ENCODE assay signal across 33 cellular contexts in genomic region chr12:49603721-49604120, GRCh38. TPM values are rescaled to one million over a fixed set of nuclear protein-coding genes. Genes with fewer than 3 reads are reported as not detected.
"Had no signal": no experiment of that assay in that cellular context is flagged by ENCODE, and none has a peak within 500 bp of the region (broad histone marks: within the 10 kb centered on the region; RNA-seq: fewer than 3 reads in every experiment).

No MANE protein-coding gene starts in this region.

- H3K36me3 ChIP-seq: adrenal gland, ascending aorta, cardiac muscle cell had no signal

- H3K4me3 Mint-ChIP-seq: activated B cell treated with CpG ODN at 0.5 μM for 24 hours; activated CD4-positive, alpha-beta memory T cell treated with anti-CD3 and anti-CD28 coated beads for 36 hours; activated CD4-positive, alpha-beta T cell treated with anti-CD3 and anti-CD28 coated beads, Interleukin-2, amount 10 ng/mL, durations not matched to agents 24 days and 14 days; activated CD8-positive, alpha-beta memory T cell treated with anti-CD3 and anti-CD28 coated beads, Interleukin-2, amount 10 ng/mL, durations not matched to agents 7 days and 5 days; activated CD8-positive, alpha-beta T cell treated with anti-CD3 and anti-CD28 coated beads for 36 hours; activated naive CD4-positive, alpha-beta T cell treated with anti-CD3 and anti-CD28 coated beads for 36 hours; activated naive CD8-positive, alpha-beta T cell treated with anti-CD3 and anti-CD28 coated beads for 36 hours; activated T-cell treated with anti-CD3 and anti-CD28 coated beads, Interleukin-2, amount 50 U/mL, for 24 hours; activated T-helper 17 cell treated with anti-CD3 and anti-CD28 coated beads, Interleukin-2, amount 50 U/mL, for 72 hours; brain; central memory CD8-positive, alpha-beta T cell; T-helper 1 cell treated with Interleukin-12 subunit alpha and Interleukin-12 subunit beta and Interleukin-4 antibody, amounts not matched to agents 30 μg/mL and 1 μg/mL, for 36 hours; T-helper 2 cell treated with Interferon-gamma antibody and Interleukin-4, amounts not matched to agents 5 μg/mL and 100 μg/mL, for 36 hours had no signal

- H3K4me3 ChIP-seq: adrenal gland, ascending aorta, cardiac muscle cell had no signal

- H3K9me3 Mint-ChIP-seq: activated B cell treated with CpG ODN at 0.5 μM for 24 hours; activated CD4-positive, alpha-beta memory T cell treated with anti-CD3 and anti-CD28 coated beads for 36 hours; activated CD4-positive, alpha-beta T cell treated with anti-CD3 and anti-CD28 coated beads, Interleukin-2, amount 10 ng/mL, durations not matched to agents 24 days and 14 days; activated CD8-positive, alpha-beta T cell treated with anti-CD3 and anti-CD28 coated beads for 36 hours; activated naive CD4-positive, alpha-beta T cell treated with anti-CD3 and anti-CD28 coated beads for 36 hours; activated naive CD4-positive, alpha-beta T cell treated with anti-CD3 and anti-CD28 coated beads, Interleukin-2, amount 50 U/mL, for 72 hours; activated naive CD8-positive, alpha-beta T cell treated with anti-CD3 and anti-CD28 coated beads for 36 hours; activated T-cell treated with anti-CD3 and anti-CD28 coated beads, Interleukin-2, amount 50 U/mL, for 24 hours; activated T-helper 17 cell treated with anti-CD3 and anti-CD28 coated beads, Interleukin-2, amount 50 U/mL, for 72 hours; central memory CD8-positive, alpha-beta T cell; T-helper 1 cell treated with Interleukin-12 subunit alpha and Interleukin-12 subunit beta and Interleukin-4 antibody, amounts not matched to agents 30 μg/mL and 1 μg/mL, for 36 hours; T-helper 2 cell treated with Interferon-gamma antibody and Interleukin-4, amounts not matched to agents 5 μg/mL and 100 μg/mL, for 36 hours had no signal

- H3K4me1 ChIP-seq: ascending aorta had no signal

- DNase-seq: activated B cell treated with CpG ODN at 0.5 μM for 24 hours; activated CD4-positive, alpha-beta memory T cell treated with anti-CD3 and anti-CD28 coated beads for 36 hours; activated CD4-positive, alpha-beta T cell treated with anti-CD3 and anti-CD28 coated beads for 4 hours; activated CD4-positive, alpha-beta T cell treated with anti-CD3 and anti-CD28 coated beads, Interleukin-2, amount 10 ng/mL, durations not matched to agents 24 days and 14 days; activated CD4-positive, alpha-beta T cell treated with anti-CD3 and anti-CD28 coated beads, Interleukin-2, amount 50 U/mL, for 1 hour; activated CD4-positive, alpha-beta T cell treated with anti-CD3 and anti-CD28 coated beads, Interleukin-2, amount 50 U/mL, for 4 hours; activated CD4-positive, CD25-positive, alpha-beta regulatory T cell treated with anti-CD3 and anti-CD28 coated beads, Interleukin-2, amount 50 U/mL, for 72 hours; activated CD8-positive, alpha-beta memory T cell treated with anti-CD3 and anti-CD28 coated beads, Interleukin-2, amount 10 ng/mL, durations not matched to agents 7 days and 5 days; activated CD8-positive, alpha-beta T cell treated with anti-CD3 and anti-CD28 coated beads for 36 hours; activated effector memory CD4-positive, alpha-beta T cell treated with anti-CD3 and anti-CD28 coated beads, Interleukin-2, amount 50 U/mL, for 16 hours; activated gamma-delta T cell treated with Interleukin-2 at 50 U/mL for 16 hours; activated naive CD4-positive, alpha-beta T cell; activated naive CD4-positive, alpha-beta T cell treated with anti-CD3 and anti-CD28 coated beads for 36 hours; activated naive CD4-positive, alpha-beta T cell treated with anti-CD3 and anti-CD28 coated beads, Interleukin-2, amount 50 U/mL, for 16 hours; activated naive CD8-positive, alpha-beta T cell treated with anti-CD3 and anti-CD28 coated beads for 36 hours; activated T-cell treated with anti-CD3 and anti-CD28 coated beads, Interleukin-2, amount 50 U/mL, for 24 hours; activated T-cell treated with anti-CD3 and anti-CD28 coated beads, Interleukin-2, amount 50 U/mL, for 48 hours; amniotic stem cell; caudate nucleus; cerebellar nuclear complex; T-helper 1 cell; T-helper 2 cell; T-helper 9 cell had no signal

- ATAC-seq: activated CD8-positive, alpha-beta memory T cell treated with anti-CD3 and anti-CD28 coated beads, Interleukin-2, amount 10 ng/mL, durations not matched to agents 7 days and 5 days; activated CD8-positive, alpha-beta T cell treated with anti-CD3 and anti-CD28 coated beads for 36 hours; activated naive CD4-positive, alpha-beta T cell treated with anti-CD3 and anti-CD28 coated beads, Interleukin-2, amount 50 U/mL, for 72 hours; activated T-helper 17 cell treated with anti-CD3 and anti-CD28 coated beads, Interleukin-2, amount 50 U/mL, for 72 hours had no signal

- H3K27me3 Mint-ChIP-seq: activated B cell treated with CpG ODN at 0.5 μM for 24 hours; activated CD4-positive, alpha-beta memory T cell treated with anti-CD3 and anti-CD28 coated beads for 36 hours; activated naive CD8-positive, alpha-beta T cell treated with anti-CD3 and anti-CD28 coated beads for 36 hours; brain; central memory CD8-positive, alpha-beta T cell had no signal

- H3K27ac ChIP-seq: adrenal gland, ascending aorta, cardiac muscle cell, VCaP had no signal

- H3K9me3 ChIP-seq: adrenal gland, ascending aorta had no signal

- H3K27ac Mint-ChIP-seq: activated B cell treated with CpG ODN at 0.5 μM for 24 hours; activated CD4-positive, alpha-beta memory T cell treated with anti-CD3 and anti-CD28 coated beads for 36 hours; activated CD4-positive, alpha-beta T cell treated with anti-CD3 and anti-CD28 coated beads, Interleukin-2, amount 10 ng/mL, durations not matched to agents 24 days and 14 days; activated CD8-positive, alpha-beta memory T cell treated with anti-CD3 and anti-CD28 coated beads, Interleukin-2, amount 10 ng/mL, durations not matched to agents 7 days and 5 days; activated CD8-positive, alpha-beta T cell treated with anti-CD3 and anti-CD28 coated beads for 36 hours; activated naive CD4-positive, alpha-beta T cell treated with anti-CD3 and anti-CD28 coated beads for 36 hours; activated naive CD4-positive, alpha-beta T cell treated with anti-CD3 and anti-CD28 coated beads, Interleukin-2, amount 50 U/mL, for 72 hours; activated naive CD8-positive, alpha-beta T cell treated with anti-CD3 and anti-CD28 coated beads for 36 hours; activated T-cell treated with anti-CD3 and anti-CD28 coated beads, Interleukin-2, amount 50 U/mL, for 24 hours; activated T-helper 17 cell treated with anti-CD3 and anti-CD28 coated beads, Interleukin-2, amount 50 U/mL, for 72 hours; brain; T-helper 1 cell treated with Interleukin-12 subunit alpha and Interleukin-12 subunit beta and Interleukin-4 antibody, amounts not matched to agents 30 μg/mL and 1 μg/mL, for 36 hours; T-helper 2 cell treated with Interferon-gamma antibody and Interleukin-4, amounts not matched to agents 5 μg/mL and 100 μg/mL, for 36 hours had no signal

- H3K36me3 Mint-ChIP-seq: activated CD4-positive, alpha-beta memory T cell treated with anti-CD3 and anti-CD28 coated beads for 36 hours; activated CD8-positive, alpha-beta memory T cell treated with anti-CD3 and anti-CD28 coated beads, Interleukin-2, amount 10 ng/mL, durations not matched to agents 7 days and 5 days; activated naive CD4-positive, alpha-beta T cell treated with anti-CD3 and anti-CD28 coated beads, Interleukin-2, amount 50 U/mL, for 72 hours; activated naive CD8-positive, alpha-beta T cell treated with anti-CD3 and anti-CD28 coated beads for 36 hours had no signal

- H3K4me1 Mint-ChIP-seq: activated B cell treated with CpG ODN at 0.5 μM for 24 hours; activated T-helper 17 cell treated with anti-CD3 and anti-CD28 coated beads, Interleukin-2, amount 50 U/mL, for 72 hours; central memory CD8-positive, alpha-beta T cell had no signal

RNA-seq across cellular contexts. Expression of gene FAM186B, which starts 1.7 kb away (rescaled TPM):
- total RNA-seq: activated CD4-positive, alpha-beta memory T cell treated with anti-CD3 and anti-CD28 coated beads for 36 hours; activated CD8-positive, alpha-beta memory T cell treated with anti-CD3 and anti-CD28 coated beads, Interleukin-2, amount 10 ng/mL, durations not matched to agents 7 days and 5 days; activated CD8-positive, alpha-beta T cell treated with anti-CD3 and anti-CD28 coated beads for 36 hours; ascending aorta had no signal
